In genomic region chr6:80214436-80215022, GRCh38 we compare ENCODE assay signal across 8 cellular contexts.
DNase-seq lines count a peak whose midpoint lies in the region; ATAC-seq, FAIRE-seq and TF ChIP-seq lines count a peak whose summit lies in the region.

No MANE protein-coding gene starts in this region.

- H4K20me1 ChIP-seq in Loucy (ENCODE audit: insufficient read depth, low read length, poor library complexity, severe bottlenecking): no peaks in the 10 kb centered on the region

- CTCF ChIA-PET in A549 (lab: Yijun Ruan, JAX): interaction anchor here (0.6 to 2.3 kb wide), 14 partner anchors 10 to 1537 kb away, joined by 3 to 10 read pairs (median 3); no protein-coding TSS in a partner anchor

- H3K9me2 ChIP-seq in Loucy (replicated peaks; ENCODE audit: low read depth, low read length): no peaks in the 10 kb centered on the region

- TF ChIP-seq EP300 in A549 (IDR thresholded peaks at IDR 0.05): no peak

- POLR2A ChIA-PET in A549 (lab: Yijun Ruan, JAX): no interaction called here

- no peak overlapping the region for H2AFZ ChIP-seq in Loucy (ENCODE audit: low read length)

- ATAC-seq in A549: peak; percentile 83 to 92; a peak in 4 of 6 replicates

- 25% methylated on average over 4 of the region's 4 CpGs for WGBS in A549 (ENCODE audit: missing lambda C conversion rate)

- H3K4me1 ChIP-seq in A549 (no peaks in the 10 kb centered on the region), Loucy (ENCODE audit: insufficient read depth, low read length, poor library complexity, severe bottlenecking) (peaks cover 4% of the 10 kb centered on the region)

- TF ChIP-seq CTCF in A549 (IDR thresholded peaks at IDR 0.05) (peak; percentile 59), GM12872 (IDR thresholded peaks at IDR 0.05; ENCODE audit: insufficient read depth, low read depth, low read length) (peak; percentile 76), HFF-Myc (IDR thresholded peaks at IDR 0.05; ENCODE audit: low read depth, low read length, missing control alignments) (peak; percentile 75), Loucy (conservative IDR thresholded peaks at IDR 0.05; ENCODE audit: low read length) (peak; percentile 76)

- H3K4me3 ChIP-seq in A549: no peak overlapping the region
- no peak overlapping the region for H3K4me3 ChIP-seq in HFF-Myc (replicated peaks; ENCODE audit: low read depth, low read length)
- H3K4me3 ChIP-seq in Loucy (ENCODE audit: low read length, poor library complexity, severe bottlenecking): no peak overlapping the region

- no peaks in the 10 kb centered on the region for H3K9me3 ChIP-seq in A549
- no peaks in the 10 kb centered on the region for H3K9me3 ChIP-seq in Loucy (ENCODE audit: insufficient read depth, low read depth, low read length)

- no peaks in the 10 kb centered on the region for H3K36me3 ChIP-seq in Loucy (ENCODE audit: insufficient read depth, low read length)

- H3K27ac ChIP-seq in A549: no peak overlapping the region

- H3K27me3 ChIP-seq in Loucy (ENCODE audit: insufficient read depth, low read length, poor library complexity, severe bottlenecking): no peaks in the 10 kb centered on the region

- no peak overlapping the region for H3K4me2 ChIP-seq in A549
- no peak overlapping the region for H3K4me2 ChIP-seq in Loucy (ENCODE audit: low read depth, low read length, poor library complexity, severe bottlenecking)

- FAIRE-seq in A549 (lab: Jason Lieb, UNC): no peak

- H3K9ac ChIP-seq in Loucy (ENCODE audit: low read depth, low read length, poor library complexity, severe bottlenecking): no peak overlapping the region

- H3F3A ChIP-seq in Loucy (ENCODE audit: low read depth): no peaks in the 10 kb centered on the region

- TF ChIP-seq RAD21 in A549 (conservative IDR thresholded peaks at IDR 0.05 in 1 of 2, IDR thresholded peaks at IDR 0.05 in 1 of 2): peak; percentile 60 to 64

- DNase-seq in A549 (ENCODE audit: low read depth in 1 of 2, low spot score in 1 of 2): peak; percentile 23 to 45
- peak; percentile 16 for DNase-seq in HFF-Myc (ENCODE audit: extremely low read depth, low read depth)
- DNase-seq in RPMI7951 (ENCODE audit: low read depth): peak; percentile 52
- DNase-seq in dermis blood vessel endothelial cell: peak; percentile 77
- peak; percentile 71 for DNase-seq in medulla oblongata (ENCODE audit: extremely low spot score)
- DNase-seq in mesenteric fat pad (ENCODE audit: low spot score): no peak

- TF ChIP-seq POLR2A in A549 (IDR thresholded peaks at IDR 0.05; ENCODE audit: low read length): no peak

- H3K79me2 ChIP-seq in Loucy (ENCODE audit: insufficient read depth, low read length): no peaks in the 10 kb centered on the region

TF ChIP-seq in A549, 52 proteins besides CTCF, POLR2A, EP300 and RAD21:
- TF ChIP-seq FOSL2 (IDR thresholded peaks at IDR 0.05) (no peak), FOSL2 (CRISPR knock-in tag; IDR thresholded peaks at IDR 0.05) (no peak), SMC3 (IDR thresholded peaks at IDR 0.05) (peak; percentile 47), MAX (IDR thresholded peaks at IDR 0.05) (no peak), RFX5 (IDR thresholded peaks at IDR 0.05) (no peak), RNF2 (IDR thresholded peaks at IDR 0.05; ENCODE audit: borderline replicate concordance, low read depth) (no peak)
